In the genomic region with DNA sequence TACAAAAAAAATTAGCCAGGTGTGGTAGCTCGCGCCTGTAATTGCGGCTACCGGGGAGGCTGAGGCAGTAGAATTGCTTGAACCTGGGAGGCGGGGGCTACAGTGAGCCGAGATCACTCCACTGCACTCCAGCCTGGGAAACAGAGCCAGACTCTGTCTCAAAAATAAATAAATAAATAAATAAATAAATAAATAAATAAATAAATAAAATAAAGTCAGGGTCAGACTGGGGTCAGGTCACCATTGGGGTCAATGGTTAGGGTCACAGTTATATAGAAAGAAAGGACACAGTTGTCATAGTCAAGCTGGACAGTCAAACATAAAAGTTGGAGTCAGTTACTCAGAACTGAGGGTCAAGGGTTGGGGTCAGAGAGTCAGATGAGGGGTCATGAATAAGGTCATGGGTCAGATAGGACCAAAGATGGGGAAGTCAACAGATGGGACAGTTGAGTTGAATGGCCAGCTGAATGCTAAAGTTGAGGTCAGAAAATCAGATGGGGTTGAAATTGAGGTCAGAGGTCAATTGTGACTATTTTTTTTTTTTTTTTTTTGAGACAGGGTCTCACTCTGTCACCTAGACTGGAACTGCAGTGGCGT, we compare ENCODE assay signal across 1 cellular context.
TF ChIP-seq lines count a peak whose summit lies in the region.

No MANE protein-coding gene starts in this region.

TF ChIP-seq in A549, 52 proteins besides CTCF, POLR2A, EP300 and RAD21 (continued from another document):
- TF ChIP-seq, protein P1, sequence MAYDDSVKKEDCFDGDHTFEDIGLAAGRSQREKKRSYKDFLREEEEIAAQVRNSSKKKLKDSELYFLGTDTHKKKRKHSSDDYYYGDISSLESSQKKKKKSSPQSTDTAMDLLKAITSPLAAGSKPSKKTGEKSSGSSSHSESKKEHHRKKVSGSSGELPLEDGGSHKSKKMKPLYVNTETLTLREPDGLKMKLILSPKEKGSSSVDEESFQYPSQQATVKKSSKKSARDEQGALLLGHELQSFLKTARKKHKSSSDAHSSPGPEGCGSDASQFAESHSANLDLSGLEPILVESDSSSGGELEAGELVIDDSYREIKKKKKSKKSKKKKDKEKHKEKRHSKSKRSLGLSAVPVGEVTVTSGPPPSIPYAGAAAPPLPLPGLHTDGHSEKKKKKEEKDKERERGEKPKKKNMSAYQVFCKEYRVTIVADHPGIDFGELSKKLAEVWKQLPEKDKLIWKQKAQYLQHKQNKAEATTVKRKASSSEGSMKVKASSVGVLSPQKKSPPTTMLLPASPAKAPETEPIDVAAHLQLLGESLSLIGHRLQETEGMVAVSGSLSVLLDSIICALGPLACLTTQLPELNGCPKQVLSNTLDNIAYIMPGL (CRISPR knock-in tag; IDR thresholded peaks at IDR 0.05; ENCODE audit: borderline replicate concordance), result no peak
- TF ChIP-seq MAZ (IDR thresholded peaks at IDR 0.05; ENCODE audit: borderline replicate concordance, low read depth, low read length) (no peak), HOXB13 (CRISPR knock-in tag; IDR thresholded peaks at IDR 0.05; ENCODE audit: low read depth) (no peak), GATA3 (IDR thresholded peaks at IDR 0.05; ENCODE audit: borderline replicate concordance) (no peak), ZC3H11A (IDR thresholded peaks at IDR 0.05) (peak; percentile 71), RFX5 (IDR thresholded peaks at IDR 0.05) (no peak)
